Comparison of ENCODE assay signal across 1 cellular context in the genomic region with DNA sequence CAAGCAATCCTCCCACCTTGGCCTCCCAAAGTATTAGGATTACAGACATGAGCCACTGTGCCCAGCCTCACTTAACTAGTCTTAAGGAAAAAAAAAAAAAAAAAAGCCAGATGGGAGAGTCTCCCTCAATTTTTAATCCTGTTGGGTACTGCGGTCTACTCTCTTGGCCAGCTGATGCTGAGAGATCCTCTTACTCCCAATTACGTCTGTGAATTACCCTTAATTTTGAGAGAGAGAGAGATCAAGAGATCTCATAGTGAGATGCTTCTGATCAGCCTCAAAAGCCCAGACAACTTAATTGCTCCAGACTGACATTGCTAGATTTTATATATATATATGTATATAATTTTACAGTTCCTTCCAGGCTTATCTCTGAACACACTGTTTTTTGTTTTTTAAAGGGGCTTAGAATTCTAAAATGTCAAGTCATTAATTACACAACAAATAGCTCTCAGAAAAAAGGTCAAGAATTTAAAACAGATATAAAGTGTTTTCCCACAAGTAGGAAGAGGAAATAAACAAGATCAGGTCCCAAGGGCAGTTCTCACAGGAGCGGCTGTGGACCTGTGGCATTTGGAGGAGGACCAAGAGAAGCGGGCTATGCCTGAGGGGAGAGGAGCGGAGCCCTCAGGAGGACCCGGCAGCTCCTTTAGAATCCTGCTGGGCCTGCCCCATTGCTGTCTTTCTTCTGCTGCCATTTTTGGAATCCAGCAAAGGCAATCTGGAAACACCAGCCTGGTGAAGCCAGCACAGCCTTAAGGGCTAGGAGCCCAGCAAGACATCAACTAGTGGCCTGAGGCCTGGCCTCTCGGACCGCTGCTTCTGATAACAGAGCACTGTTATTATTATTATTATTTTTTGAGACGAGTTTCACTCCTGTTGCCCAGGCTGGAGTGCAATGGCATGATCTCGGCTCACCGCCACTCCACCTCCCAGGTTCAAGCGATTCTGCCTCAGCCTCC.
TF ChIP-seq lines count a peak whose summit lies in the region.

No MANE protein-coding gene starts in this region.

TF ChIP-seq in IMR-90, 13 proteins besides CTCF, POLR2A, EP300 and RAD21 (continued from another document):
- TF ChIP-seq MXI1 (IDR thresholded peaks at IDR 0.05; ENCODE audit: borderline replicate concordance, low read depth, low read length) (no peak), BHLHE40 (IDR thresholded peaks at IDR 0.05; ENCODE audit: low read depth, low read length) (no peak), MAZ (IDR thresholded peaks at IDR 0.05; ENCODE audit: borderline replicate concordance, low read depth, low read length) (no peak), NFE2L2 (IDR thresholded peaks at IDR 0.05; ENCODE audit: low read depth, low read length) (no peak), MAFK (IDR thresholded peaks at IDR 0.05; ENCODE audit: low read depth, low read length) (no peak), CHD1 (IDR thresholded peaks at IDR 0.05; ENCODE audit: low read depth, low read length) (no peak), CEBPB (IDR thresholded peaks at IDR 0.05; ENCODE audit: low read depth, low read length) (no peak), RCOR1 (IDR thresholded peaks at IDR 0.05; ENCODE audit: insufficient replicate concordance, low read length) (no peak), RFX5 (IDR thresholded peaks at IDR 0.05; ENCODE audit: low read depth, low read length) (no peak)
- TF ChIP-seq, protein P1, sequence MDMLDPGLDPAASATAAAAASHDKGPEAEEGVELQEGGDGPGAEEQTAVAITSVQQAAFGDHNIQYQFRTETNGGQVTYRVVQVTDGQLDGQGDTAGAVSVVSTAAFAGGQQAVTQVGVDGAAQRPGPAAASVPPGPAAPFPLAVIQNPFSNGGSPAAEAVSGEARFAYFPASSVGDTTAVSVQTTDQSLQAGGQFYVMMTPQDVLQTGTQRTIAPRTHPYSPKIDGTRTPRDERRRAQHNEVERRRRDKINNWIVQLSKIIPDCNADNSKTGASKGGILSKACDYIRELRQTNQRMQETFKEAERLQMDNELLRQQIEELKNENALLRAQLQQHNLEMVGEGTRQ (IDR thresholded peaks at IDR 0.05; ENCODE audit: low read depth, low read length), result no peak
